In the genomic region with DNA sequence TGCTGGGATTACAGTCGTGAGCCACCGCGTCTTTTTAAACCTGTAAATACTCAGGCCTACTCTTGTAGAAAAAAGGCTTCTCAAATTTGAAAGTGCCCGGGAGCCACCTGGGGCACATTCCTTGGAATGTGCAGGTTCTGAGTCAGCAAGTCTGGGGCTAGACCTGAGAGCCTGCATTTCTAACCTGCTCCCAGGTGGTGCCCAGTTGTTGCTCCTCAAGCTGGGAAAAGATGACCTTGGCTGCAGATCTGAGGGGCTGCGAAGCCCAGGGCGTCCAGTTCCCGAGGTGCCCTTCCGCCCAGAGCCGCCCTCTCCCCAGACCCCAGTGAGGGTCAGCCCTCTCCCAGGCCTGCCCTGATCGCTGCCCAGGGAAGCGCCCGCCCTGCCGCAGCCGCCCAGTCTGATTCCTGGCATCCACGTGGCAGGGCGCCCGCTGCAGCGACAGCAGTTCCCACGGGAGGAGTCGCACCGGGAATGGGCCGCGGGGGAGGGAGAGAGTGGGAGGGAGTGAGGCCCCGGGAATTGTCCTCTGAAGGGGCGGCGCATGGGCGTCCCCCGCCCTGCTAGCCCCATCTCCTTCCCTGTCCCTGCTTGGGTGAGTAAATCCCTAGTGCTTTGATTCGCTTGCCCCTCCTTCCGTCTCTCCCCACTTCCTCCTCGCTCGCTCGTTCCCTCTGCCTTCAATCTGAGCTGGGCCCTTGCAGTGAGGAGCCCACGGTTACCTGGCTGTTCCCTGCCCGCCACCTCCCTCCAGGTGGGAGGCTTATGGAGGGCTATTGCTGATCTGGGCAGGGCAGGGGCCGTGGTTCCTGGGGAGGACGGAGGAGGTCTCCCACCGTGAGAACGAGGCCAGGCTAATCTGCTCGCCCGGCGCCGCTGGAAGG, we compare ENCODE assay signal across 9 cellular contexts. TPM values are rescaled to one million over a fixed set of nuclear protein-coding genes. Genes with fewer than 3 reads are reported as not detected.
DNase-seq lines count a peak whose midpoint lies in the region; ATAC-seq and TF ChIP-seq lines count a peak whose summit lies in the region.
"Had no signal": no experiment of that assay in that cellular context is flagged by ENCODE, and none has a peak within 500 bp of the region (broad histone marks: within the 10 kb centered on the region; RNA-seq: fewer than 3 reads in every experiment).

No MANE protein-coding gene starts in this region.

- peaks cover 2% of the 10 kb centered on the region for H3K27me3 Mint-ChIP-seq in T-helper 2 cell treated with Interferon-gamma antibody and Interleukin-4, amounts not matched to agents 5 μg/mL and 100 μg/mL, for 36 hours (ENCODE audit: low read depth)
- H3K27me3 Mint-ChIP-seq: stimulated activated naive CD8-positive, alpha-beta T cell treated with anti-CD3 and anti-CD28 coated beads, Interleukin-15, Interleukin-2, amounts not matched to agents 100 ng/mL and 50 ng/mL, for 24 hours had no signal

- H3K4me1 ChIP-seq in A673 (ENCODE audit: insufficient read depth, low read length, poor library complexity, severe bottlenecking) (peaks cover 22% of the 10 kb centered on the region), HUES64 (ENCODE audit: insufficient read depth, low read length) (peaks cover 25% of the 10 kb centered on the region), thyroid gland (peaks cover 11 to 32% of the 10 kb centered on the region in 2 donors)

- no peak overlapping the region for H3K4me3 Mint-ChIP-seq in T-helper 2 cell treated with Interferon-gamma antibody and Interleukin-4, amounts not matched to agents 5 μg/mL and 100 μg/mL, for 36 hours
- H3K4me3 Mint-ChIP-seq: stimulated activated naive CD8-positive, alpha-beta T cell treated with anti-CD3 and anti-CD28 coated beads, Interleukin-15, Interleukin-2, amounts not matched to agents 100 ng/mL and 50 ng/mL, for 24 hours had no signal

- H3K27ac ChIP-seq in A673 (ENCODE audit: low read depth, low read length, poor library complexity, severe bottlenecking) (peak overlapping the region; percentile 63), HUES64 (ENCODE audit: low read depth, low read length) (peak overlapping the region; percentile 86), cingulate gyrus (ENCODE audit: low read depth, low read length) (peak overlapping the region; percentile 12), thyroid gland (peak overlapping the region; percentile 87 to 94 (median 89)), WERI-Rb-1 (no peak overlapping the region)

- H3K27me3 ChIP-seq in A673 (replicated peaks; ENCODE audit: insufficient read depth, low read depth, low read length, poor library complexity) (no peaks in the 10 kb centered on the region), HUES64 (ENCODE audit: insufficient read depth, low read length) (no peaks in the 10 kb centered on the region), thyroid gland (no peaks in the 10 kb centered on the region), WERI-Rb-1 (ENCODE audit: insufficient read depth, low read depth, severe bottlenecking) (no peaks in the 10 kb centered on the region)

- TF ChIP-seq POLR2A in thyroid gland (IDR thresholded peaks at IDR 0.05) = peak in 1 of 2 donors; percentile 69

- ATAC-seq in left colon = peak; percentile 89
- ATAC-seq in GM19467 (IDR thresholded peaks at IDR 0.05; ENCODE audit: unreplicated experiment) = no peak

- TF ChIP-seq CTCF in A673 (conservative IDR thresholded peaks at IDR 0.05; ENCODE audit: low read depth, low read length) (no peak), thyroid gland (IDR thresholded peaks at IDR 0.05) (peak in 1 of 6 experiments; percentile 19), WERI-Rb-1 (IDR thresholded peaks at IDR 0.05; ENCODE audit: low read depth, low read length) (no peak)

- intact Hi-C loops in A673 (cut with micrococcal nuclease; ENCODE audit: unreplicated experiment) (no loop called here), left colon (cut with DNase I, micrococcal nuclease) (no loop called here), thyroid gland (cut with DNase I) (no loop called here)

- DNase-seq in A673 (ENCODE audit: low spot score) (peak; percentile 79), left colon (peak; percentile 87 to 92), thyroid gland (peak; percentile 95 to 97), WERI-Rb-1 (no peak)
- no peak for DNase-seq in T-helper 2 cell treated with Interferon-gamma antibody and Interleukin-4, amounts not matched to agents 5 μg/mL and 100 μg/mL, for 36 hours (ENCODE audit: low spot score)

- no peaks in the 10 kb centered on the region for H3K4me1 Mint-ChIP-seq in T-helper 2 cell treated with Interferon-gamma antibody and Interleukin-4, amounts not matched to agents 5 μg/mL and 100 μg/mL, for 36 hours (ENCODE audit: low read depth)

- H3K36me3 ChIP-seq in A673 (ENCODE audit: insufficient read depth, low read length, poor library complexity, severe bottlenecking) (no peaks in the 10 kb centered on the region), HUES64 (ENCODE audit: insufficient read depth, low read length) (no peaks in the 10 kb centered on the region), thyroid gland (no peaks in the 10 kb centered on the region), WERI-Rb-1 (no peaks in the 10 kb centered on the region)

- H3K27ac Mint-ChIP-seq in T-helper 2 cell treated with Interferon-gamma antibody and Interleukin-4, amounts not matched to agents 5 μg/mL and 100 μg/mL, for 36 hours = no peak overlapping the region
- H3K27ac Mint-ChIP-seq: stimulated activated naive CD8-positive, alpha-beta T cell treated with anti-CD3 and anti-CD28 coated beads, Interleukin-15, Interleukin-2, amounts not matched to agents 100 ng/mL and 50 ng/mL, for 24 hours had no signal

- CTCF ChIA-PET in A673 (lab: Charles Lee) = no interaction called here

- H3K4me3 ChIP-seq in A673 (ENCODE audit: low read depth, low read length, poor library complexity, severe bottlenecking) (peak overlapping the region; percentile 24), HUES64 (ENCODE audit: low read length) (peak overlapping the region; percentile 30), thyroid gland (replicated peaks in 1 of 3) (peak overlapping the region in 1 of 3 donors; percentile 11), WERI-Rb-1 (ENCODE audit: low read depth, low read length) (no peak overlapping the region)

- BruUV-seq in A673 (replicated peaks; lab: Mats Ljungman, UMichigan) = no TSS peak

- no peaks in the 10 kb centered on the region for H3K9me3 ChIP-seq in A673 (ENCODE audit: low read depth, low read length, poor library complexity, severe bottlenecking)
- H3K9me3 ChIP-seq in HUES64 (ENCODE audit: insufficient read depth, low read depth, low read length) = no peaks in the 10 kb centered on the region
- no peaks in the 10 kb centered on the region for H3K9me3 ChIP-seq in thyroid gland
- no peaks in the 10 kb centered on the region for H3K9me3 ChIP-seq in WERI-Rb-1 (ENCODE audit: severe bottlenecking)

- H3K9me3 Mint-ChIP-seq in T-helper 2 cell treated with Interferon-gamma antibody and Interleukin-4, amounts not matched to agents 5 μg/mL and 100 μg/mL, for 36 hours = no peaks in the 10 kb centered on the region
- H3K9me3 Mint-ChIP-seq: stimulated activated naive CD8-positive, alpha-beta T cell treated with anti-CD3 and anti-CD28 coated beads, Interleukin-15, Interleukin-2, amounts not matched to agents 100 ng/mL and 50 ng/mL, for 24 hours had no signal

- H3K9ac ChIP-seq in HUES64 (ENCODE audit: low read depth, low read length) = peak overlapping the region; percentile 70

- POLR2A ChIA-PET in A673 (lab: Charles Lee; ENCODE audit: low non-redundant PET) = no interaction called here

- H3K36me3 Mint-ChIP-seq in T-helper 2 cell treated with Interferon-gamma antibody and Interleukin-4, amounts not matched to agents 5 μg/mL and 100 μg/mL, for 36 hours (ENCODE audit: low read depth) = no peaks in the 10 kb centered on the region

- WGBS in HUES64 = 26% methylated on average over 41 of the region's 43 CpGs
- whole genome bisulfite sequencing in thyroid gland, 2 donors = 27 to 36% methylated on average over 23 to 26 of the region's 43 CpGs

RNA-seq across cellular contexts. Expression of gene TENT5B, which starts 18.8 kb away (rescaled TPM):
- 1.2 and 1.6 TPM in 2 replicates for total RNA-seq in A673 (2021)
- 53.5 TPM for polyA plus RNA-seq in HUES64 (2013, experiment 1 of 2)
- 47.7 TPM for polyA plus RNA-seq in HUES64 (2013, experiment 2 of 2)
- total RNA-seq in left colon = 1 to 10 TPM; 1.7 to 4.4 TPM
- total RNA-seq in thyroid gland = 10 to 100 TPM in 3 of 4 donors, 1 to 10 TPM in 1; 4.7 to 21.0 (median 11.8) TPM

RNA-seq across cellular contexts. Expression of gene TRNP1, which starts 38.0 kb away (rescaled TPM):
- total RNA-seq in A673 (2021) (1.0 and 1.4 TPM in 2 replicates), left colon (1 to 10 TPM; 1.3 to 3.0 TPM), thyroid gland (1 to 10 TPM; 2.9 to 8.5 (median 6.5) TPM)
- 21.5 TPM for polyA plus RNA-seq in HUES64 (2013, experiment 1 of 2)
- polyA plus RNA-seq in HUES64 (2013, experiment 2 of 2) = 22.9 TPM

Comparison
In these comparisons a context has a peak if more than half of its experiments do, and no peak if none do; other contexts are left out.
1. DNase-seq: peak in A673 (single experiment), left colon (2 of 2) and thyroid gland (2 of 2); none in T-helper 2 cell treated with Interferon-gamma antibody and Interleukin-4, amounts not matched to agents 5 μg/mL and 100 μg/mL, for 36 hours (single experiment) and WERI-Rb-1 (single experiment).